1 cellular context compared by ENCODE assay signal in genomic region chr10:93077860-93078337, GRCh38.
TF ChIP-seq lines count a peak whose summit lies in the region.

No MANE protein-coding gene starts in this region.

TF ChIP-seq in HepG2, 621 proteins besides CTCF, POLR2A, EP300 and RAD21:
- no peak for TF ChIP-seq ZNF224 (CRISPR knock-in tag; IDR thresholded peaks at IDR 0.05)
- no peak for TF ChIP-seq ZFP62 (CRISPR knock-in tag; IDR thresholded peaks at IDR 0.05)
- peak; percentile 75 for TF ChIP-seq RARA (CRISPR knock-in tag; IDR thresholded peaks at IDR 0.05)
- no peak for TF ChIP-seq HHEX (CRISPR knock-in tag; IDR thresholded peaks at IDR 0.05)
- no peak for TF ChIP-seq MATR3 (CRISPR knock-in tag; IDR thresholded peaks at IDR 0.05)
- TF ChIP-seq ZSCAN9 (CRISPR knock-in tag; IDR thresholded peaks at IDR 0.05; ENCODE audit: borderline replicate concordance): no peak
- no peak for TF ChIP-seq ZNF264 (CRISPR knock-in tag; IDR thresholded peaks at IDR 0.05)
- TF ChIP-seq MAFK (conservative IDR thresholded peaks at IDR 0.05 in 1 of 2, IDR thresholded peaks at IDR 0.05 in 1 of 2; ENCODE audit: low read length in 2 of 2): 0 out of 4 replicates have a peak, but pooled peaks of 1 of the 2 experiments have one; percentile 11
- TF ChIP-seq ZXDC (CRISPR knock-in tag; IDR thresholded peaks at IDR 0.05): no peak
- TF ChIP-seq KLF6 (CRISPR knock-in tag; IDR thresholded peaks at IDR 0.05): no peak
- no peak for TF ChIP-seq ZNF383 (CRISPR knock-in tag; IDR thresholded peaks at IDR 0.05; ENCODE audit: borderline replicate concordance)
- TF ChIP-seq CENPT (CRISPR knock-in tag; IDR thresholded peaks at IDR 0.05; ENCODE audit: low read depth): no peak
